9 cellular contexts compared by ENCODE assay signal in genomic region chr12:74490390-74491064, GRCh38. TPM values are rescaled to one million over a fixed set of nuclear protein-coding genes. Genes with fewer than 3 reads are reported as not detected.
DNase-seq lines count a peak whose midpoint lies in the region; ATAC-seq, FAIRE-seq and TF ChIP-seq lines count a peak whose summit lies in the region.
"Had no signal": no experiment of that assay in that cellular context is flagged by ENCODE, and none has a peak within 500 bp of the region (broad histone marks: within the 10 kb centered on the region; RNA-seq: fewer than 3 reads in every experiment).

No MANE protein-coding gene starts in this region.

- no peaks in the 10 kb centered on the region for H3K79me2 ChIP-seq in GM12878 (ENCODE audit: control insufficient read depth, insufficient read depth, low read length)

- no peak for TF ChIP-seq RAD21 in GM12878 (IDR thresholded peaks at IDR 0.05; ENCODE audit: insufficient read depth, low read depth, low read length)

- no peaks in the 10 kb centered on the region for H3K27me3 ChIP-seq in GM12878 (replicated peaks in 1 of 2; ENCODE audit: control insufficient read depth in 2 of 2, insufficient read depth in 2 of 2, low read length in 1 of 2)

- BruUV-seq in GM12878 (replicated peaks; lab: Mats Ljungman, UMichigan) = no TSS peak

- no peak overlapping the region for H3K4me3 ChIP-seq in GM12878

- peak; percentile 25 for DNase-seq in GM12878 (ENCODE audit: low read depth, low spot score)
- DNase-seq in sciatic nerve (ENCODE audit: low spot score) = no peak
- DNase-seq in SHP77 treated with DMSO at 0.1 percent for 48 hours (lab: John Stamatoyannopoulos, UW) = no peak
- no peak for DNase-seq in AG08396 (ENCODE audit: low spot score)
- no peak for DNase-seq in WTC11 (ENCODE audit: low spot score)
- DNase-seq: effector CD4-positive, alpha-beta T cell had no signal

- H3K9me3 ChIP-seq in GM12878 (replicated peaks; ENCODE audit: control insufficient read depth, insufficient read depth, low read length) = no peaks in the 10 kb centered on the region

- no peak for TF ChIP-seq EP300 in GM12878 (IDR thresholded peaks at IDR 0.05; ENCODE audit: borderline replicate concordance in 1 of 2, control insufficient read depth in 1 of 2, low read depth in 2 of 2, low read length in 2 of 2)

- H3K4me3 Mint-ChIP-seq in WTC11 = no peak overlapping the region

- SMC1A ChIA-PET in GM12878 (lab: Charles Lee; ENCODE audit: uncharacterized antibody, unreplicated experiment) = interaction anchor here (1.2 to 1.8 kb wide), 3 partner anchors 11 to 71 kb away, joined by 3 to 9 read pairs (median 4); no protein-coding TSS in a partner anchor

- H4K20me1 ChIP-seq in GM12878 (ENCODE audit: control insufficient read depth, insufficient read depth) = no peaks in the 10 kb centered on the region

- no peaks in the 10 kb centered on the region for H3K36me3 ChIP-seq in GM12878 (ENCODE audit: control insufficient read depth in 2 of 2, insufficient read depth in 2 of 2, low read length in 1 of 2)

- ATAC-seq in GM18498 (IDR thresholded peaks at IDR 0.05; ENCODE audit: unreplicated experiment) (peak; percentile 84), GM19467 (IDR thresholded peaks at IDR 0.05; ENCODE audit: unreplicated experiment) (peak; percentile 78), HG03196 (IDR thresholded peaks at IDR 0.05; ENCODE audit: unreplicated experiment) (peak; percentile 84), GM12878 (peak; percentile 88), sciatic nerve (no peak), WTC11 (no peak)

- H3K4me1 Mint-ChIP-seq in WTC11 = peaks cover 9% of the 10 kb centered on the region

- H3K27ac ChIP-seq in GM12878 (ENCODE audit: control insufficient read depth, insufficient read depth) = no peak overlapping the region

- no peaks in the 10 kb centered on the region for H3K36me3 Mint-ChIP-seq in WTC11

- 2% methylated on average over 3 of the region's 3 CpGs for WGBS in GM12878 (ENCODE audit: insufficient coverage, insufficient replicate concordance, low lambda C conversion rate, missing lambda C conversion rate)

- POLR2A ChIA-PET in GM12878 (lab: Charles Lee) (interaction anchor here (1.1 kb wide), 1 partner anchor 48 kb away, joined by 3 read pairs; no protein-coding TSS in a partner anchor), WTC11 (lab: Charles Lee) (no interaction called here)

- RAD21 ChIA-PET in GM12878 (lab: Charles Lee; ENCODE audit: unreplicated experiment) = interaction anchor here (0.8 to 1.7 kb wide), 3 partner anchors 20 to 75 kb away, joined by 3 to 4 read pairs (median 3); no protein-coding TSS in a partner anchor

- H3K9me3 Mint-ChIP-seq in WTC11 = no peaks in the 10 kb centered on the region

- peak overlapping the region; percentile 89 for H2AFZ ChIP-seq in GM12878 (ENCODE audit: control insufficient read depth, low read depth, low read length)

- in situ Hi-C loops in GM12878 (cut with MboI) = no loop called here

- CTCF ChIA-PET in GM12878 (lab: Yijun Ruan, JAX) (interaction anchor here (1.3 to 1.4 kb wide), 2 partner anchors 30 to 47 kb away, joined by 3 to 4 read pairs; partner anchors contain the start of gene ATXN7L3B), WTC11 (lab: Charles Lee) (no interaction called here)

- no peak for TF ChIP-seq POLR2A in GM12878 (IDR thresholded peaks at IDR 0.05; ENCODE audit: low read depth, low read length)

- intact Hi-C loops in GM12878 (cut with micrococcal nuclease; ENCODE audit: unreplicated experiment) (no loop called here), sciatic nerve (cut with DNase I) (no loop called here)

- no peak overlapping the region for H3K9ac ChIP-seq in GM12878 (ENCODE audit: control insufficient read depth, insufficient read depth, low read length)

- H3K4me1 ChIP-seq in GM12878 (ENCODE audit: control insufficient read depth, insufficient read depth, low read length) = 0 out of 2 replicates have a peak, but pooled peaks cover 2% of the 10 kb centered on the region

- FAIRE-seq in GM12878 (lab: Jason Lieb, UNC) = no peak

- no peak for TF ChIP-seq CTCF in GM12878 (IDR thresholded peaks at IDR 0.05 in 2 of 3, conservative IDR thresholded peaks at IDR 0.05 in 1 of 3; ENCODE audit: control insufficient read depth in 2 of 3, extremely low read depth in 1 of 3, insufficient read depth in 1 of 3, low read depth in 3 of 3, low read length in 3 of 3)
- no peak for TF ChIP-seq CTCF in WTC11 (IDR thresholded peaks at IDR 0.05)

- H3K27ac Mint-ChIP-seq in WTC11 = no peak overlapping the region; the same call in 1 of the 2 replicates

- no peaks in the 10 kb centered on the region for H3K27me3 Mint-ChIP-seq in WTC11 (ENCODE audit: low read depth)

- H3K4me2 ChIP-seq in GM12878 (ENCODE audit: control insufficient read depth, insufficient read depth) = peak overlapping the region; percentile 75

TF ChIP-seq in GM12878, 131 proteins besides CTCF, POLR2A, EP300 and RAD21 (continues in another document):
- TF ChIP-seq RCOR1 (conservative IDR thresholded peaks at IDR 0.05; ENCODE audit: low read depth, low read length) = no peak
- TF ChIP-seq SPI1 (IDR thresholded peaks at IDR 0.05; ENCODE audit: borderline replicate concordance, insufficient read depth, low read depth, low read length) = peak; percentile 67; the same call in 1 of the 2 replicates
- TF ChIP-seq SMAD1 (IDR thresholded peaks at IDR 0.05; ENCODE audit: low read depth, partially characterized antibody) = no peak
- TF ChIP-seq, protein P1, sequence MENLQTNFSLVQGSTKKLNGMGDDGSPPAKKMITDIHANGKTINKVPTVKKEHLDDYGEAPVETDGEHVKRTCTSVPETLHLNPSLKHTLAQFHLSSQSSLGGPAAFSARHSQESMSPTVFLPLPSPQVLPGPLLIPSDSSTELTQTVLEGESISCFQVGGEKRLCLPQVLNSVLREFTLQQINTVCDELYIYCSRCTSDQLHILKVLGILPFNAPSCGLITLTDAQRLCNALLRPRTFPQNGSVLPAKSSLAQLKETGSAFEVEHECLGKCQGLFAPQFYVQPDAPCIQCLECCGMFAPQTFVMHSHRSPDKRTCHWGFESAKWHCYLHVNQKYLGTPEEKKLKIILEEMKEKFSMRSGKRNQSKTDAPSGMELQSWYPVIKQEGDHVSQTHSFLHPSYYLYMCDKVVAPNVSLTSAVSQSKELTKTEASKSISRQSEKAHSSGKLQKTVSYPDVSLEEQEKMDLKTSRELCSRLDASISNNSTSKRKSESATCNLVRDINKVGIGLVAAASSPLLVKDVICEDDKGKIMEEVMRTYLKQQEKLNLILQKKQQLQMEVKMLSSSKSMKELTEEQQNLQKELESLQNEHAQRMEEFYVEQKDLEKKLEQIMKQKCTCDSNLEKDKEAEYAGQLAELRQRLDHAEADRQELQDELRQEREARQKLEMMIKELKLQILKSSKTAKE (IDR thresholded peaks at IDR 0.05; ENCODE audit: low read depth, poor library complexity, severe bottlenecking) = no peak
- TF ChIP-seq SREBF2 (IDR thresholded peaks at IDR 0.05; ENCODE audit: low read length) = no peak

TF ChIP-seq in WTC11, 78 proteins besides CTCF, POLR2A, EP300 and RAD21 (continues in another document):
- TF ChIP-seq ZNF138 (CRISPR knock-in tag; conservative IDR thresholded peaks at IDR 0.05) = no peak
- no peak for TF ChIP-seq TP53 (CRISPR knock-in tag; IDR thresholded peaks at IDR 0.05)
- no peak for TF ChIP-seq CBFB (CRISPR knock-in tag; IDR thresholded peaks at IDR 0.05; ENCODE audit: low read depth)
- TF ChIP-seq, protein P2, sequence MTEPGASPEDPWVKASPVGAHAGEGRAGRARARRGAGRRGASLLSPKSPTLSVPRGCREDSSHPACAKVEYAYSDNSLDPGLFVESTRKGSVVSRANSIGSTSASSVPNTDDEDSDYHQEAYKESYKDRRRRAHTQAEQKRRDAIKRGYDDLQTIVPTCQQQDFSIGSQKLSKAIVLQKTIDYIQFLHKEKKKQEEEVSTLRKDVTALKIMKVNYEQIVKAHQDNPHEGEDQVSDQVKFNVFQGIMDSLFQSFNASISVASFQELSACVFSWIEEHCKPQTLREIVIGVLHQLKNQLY (CRISPR knock-in tag; IDR thresholded peaks at IDR 0.05) = no peak
- TF ChIP-seq USF1 (CRISPR knock-in tag; IDR thresholded peaks at IDR 0.05) = no peak

RNA-seq across cellular contexts. Expression of gene ATXN7L3B, which starts 47.1 kb away (rescaled TPM):
- total RNA-seq in GM12878 (2013; cell fraction: nucleolus; rRNA removed) = 20.5 and 21.1 TPM in 2 replicates
- 18.0 and 19.8 TPM in 2 replicates for total RNA-seq in GM12878 (2014; rRNA removed)
- 19.2 and 20.1 TPM in 2 replicates for total RNA-seq in GM12878 (2014; rRNA removed; fragmentation: Illumina TruSeq; extraction: Trizol)
- 24.0 and 24.9 TPM in 2 replicates for total RNA-seq in GM12878 (2021)
- 13.6 TPM for polyA plus RNA-seq in GM12878 (2011; ENCODE audit: low read depth)
- polyA plus RNA-seq in GM12878 (2011; rRNA removed) = 36.1 and 40.7 TPM in 2 replicates
- polyA plus RNA-seq in GM12878 (2011; cell fraction: cytosol; rRNA removed) = 22.1 and 26.6 TPM in 2 replicates
- 27.0 and 31.9 TPM in 2 replicates for polyA plus RNA-seq in GM12878 (2011; cell fraction: nucleus; rRNA removed)
- 17.7 and 18.0 TPM in 2 replicates for polyA plus RNA-seq in GM12878 (2012)
- polyA plus RNA-seq in GM12878 (2014; fragmentation: Illumina TruSeq; extraction: Trizol) = 22.4 and 23.9 TPM in 2 replicates
- polyA plus RNA-seq in GM12878 (2014; fragmentation: Nextera tagmentation; extraction: Ambion mirVana) = 1 to 10 TPM; 6.3 to 6.9 TPM
- polyA plus RNA-seq in GM12878 (2014; rRNA removed) = 18.6 and 20.9 TPM in 2 replicates
- polyA plus RNA-seq in GM12878 (2016; fragmentation: Nextera tagmentation; extraction: Ambion mirVana) = 10 to 100 TPM; 24.9 to 26.8 TPM
- polyA minus RNA-seq in GM12878 (2011; rRNA and poly(A)+ RNA removed) = 30.8 and 33.4 TPM in 2 replicates
- 10.8 and 13.0 TPM in 2 replicates for polyA minus RNA-seq in GM12878 (2011; cell fraction: cytosol; rRNA and poly(A)+ RNA removed)
- 19.9 and 21.3 TPM in 2 replicates for polyA minus RNA-seq in GM12878 (2011; cell fraction: nucleus; rRNA and poly(A)+ RNA removed)
- 22.7 TPM for total RNA-seq in sciatic nerve
- total RNA-seq in WTC11 (2021) = 35.7 to 36.3 TPM (median 35.8 TPM) in 3 replicates

Comparison
In these comparisons a context has a peak if more than half of its experiments do, and no peak if none do; other contexts are left out.
1. ATAC-seq: peak in GM18498 (single experiment), GM19467 (single experiment), HG03196 (single experiment) and GM12878 (single experiment); none in sciatic nerve (single experiment) and WTC11 (single experiment).